ENCODE assay signal across 15 cellular contexts in genomic region chr1:40291293-40291692, GRCh38. TPM values are rescaled to one million over a fixed set of nuclear protein-coding genes. Genes with fewer than 3 reads are reported as not detected.
DNase-seq lines count a peak whose midpoint lies in the region; ATAC-seq lines count a peak whose summit lies in the region.
"Had no signal": no experiment of that assay in that cellular context is flagged by ENCODE, and none has a peak within 500 bp of the region (broad histone marks: within the 10 kb centered on the region; RNA-seq: fewer than 3 reads in every experiment).

No MANE protein-coding gene starts in this region.

- no peaks in the 10 kb centered on the region for H3K9me3 Mint-ChIP-seq in activated T-cell treated with anti-CD3 and anti-CD28 coated beads, Interleukin-2, amount 50 U/mL, for 24 hours
- no peaks in the 10 kb centered on the region for H3K9me3 Mint-ChIP-seq in activated T-helper 2 cell treated with anti-CD3 and anti-CD28 coated beads, Interferon-gamma antibody, Interleukin-2, Interleukin-4, amounts not matched to agents 10 μg/mL and 5 μg/mL and 100 μg/mL, durations not matched to agents 14 hours and 24 hours and 36 hours
- no peaks in the 10 kb centered on the region for H3K9me3 Mint-ChIP-seq in central memory CD8-positive, alpha-beta T cell
- no peaks in the 10 kb centered on the region for H3K9me3 Mint-ChIP-seq in stimulated activated memory B cell treated with anti-CD40 and anti-IgM and Interleukin-4, amounts not matched to agents 10 μg/mL and 1 μg/mL and 100 μg/mL, for 72 hours
- H3K9me3 Mint-ChIP-seq: CD4-positive, alpha-beta T cell had no signal

- no peak overlapping the region for H3K4me3 Mint-ChIP-seq in activated T-cell treated with anti-CD3 and anti-CD28 coated beads, Interleukin-2, amount 50 U/mL, for 24 hours
- H3K4me3 Mint-ChIP-seq in activated T-helper 2 cell treated with anti-CD3 and anti-CD28 coated beads, Interferon-gamma antibody, Interleukin-2, Interleukin-4, amounts not matched to agents 10 μg/mL and 5 μg/mL and 100 μg/mL, durations not matched to agents 14 hours and 24 hours and 36 hours (ENCODE audit: low read depth): no peak overlapping the region
- no peak overlapping the region for H3K4me3 Mint-ChIP-seq in central memory CD8-positive, alpha-beta T cell
- no peak overlapping the region for H3K4me3 Mint-ChIP-seq in stimulated activated memory B cell treated with anti-CD40 and anti-IgM and Interleukin-4, amounts not matched to agents 10 μg/mL and 1 μg/mL and 100 μg/mL, for 72 hours
- H3K4me3 Mint-ChIP-seq: B cell; CD4-positive, alpha-beta T cell had no signal

- peaks cover 79% of the 10 kb centered on the region for H3K36me3 Mint-ChIP-seq in activated T-cell treated with anti-CD3 and anti-CD28 coated beads, Interleukin-2, amount 50 U/mL, for 24 hours (ENCODE audit: low read depth)
- peaks cover 66% of the 10 kb centered on the region for H3K36me3 Mint-ChIP-seq in activated T-helper 2 cell treated with anti-CD3 and anti-CD28 coated beads, Interferon-gamma antibody, Interleukin-2, Interleukin-4, amounts not matched to agents 10 μg/mL and 5 μg/mL and 100 μg/mL, durations not matched to agents 14 hours and 24 hours and 36 hours (ENCODE audit: low read depth)
- peaks cover 50% of the 10 kb centered on the region for H3K36me3 Mint-ChIP-seq in central memory CD8-positive, alpha-beta T cell (ENCODE audit: insufficient read depth)
- H3K36me3 Mint-ChIP-seq in stimulated activated memory B cell treated with anti-CD40 and anti-IgM and Interleukin-4, amounts not matched to agents 10 μg/mL and 1 μg/mL and 100 μg/mL, for 72 hours: peaks cover 42% of the 10 kb centered on the region

- ATAC-seq in central memory CD8-positive, alpha-beta T cell (replicated peaks; ENCODE audit: extremely low read depth, poor library complexity, severe bottlenecking): no peak
- ATAC-seq in stimulated activated memory B cell treated with anti-CD40 and anti-IgM and Interleukin-4, amounts not matched to agents 10 μg/mL and 1 μg/mL and 100 μg/mL, for 72 hours: no peak
- ATAC-seq: HCT116 had no signal

- no peak for DNase-seq in activated T-cell treated with anti-CD3 and anti-CD28 coated beads, Interleukin-2, amount 50 U/mL, for 24 hours
- no peak for DNase-seq in activated T-cell treated with anti-CD3 and anti-CD28 coated beads, Interleukin-2, amount 50 U/mL, for 48 hours
- no peak for DNase-seq in activated T-helper 2 cell treated with anti-CD3 and anti-CD28 coated beads, Interferon-gamma antibody, Interleukin-2, Interleukin-4, amounts not matched to agents 10 μg/mL and 5 μg/mL and 100 μg/mL, durations not matched to agents 14 hours and 24 hours and 36 hours (ENCODE audit: low spot score)
- DNase-seq in central memory CD8-positive, alpha-beta T cell (ENCODE audit: low spot score in 2 of 2): no peak
- no peak for DNase-seq in effector CD4-positive, alpha-beta T cell
- DNase-seq in NCI-H226: no peak
- DNase-seq: C1 segment of cervical spinal cord; Calu3; CD4-positive, alpha-beta T cell; DMS 273 treated with DMSO at 0.1 percent for 48 hours had no signal

- no peaks in the 10 kb centered on the region for H3K27me3 Mint-ChIP-seq in activated T-cell treated with anti-CD3 and anti-CD28 coated beads, Interleukin-2, amount 50 U/mL, for 24 hours
- no peaks in the 10 kb centered on the region for H3K27me3 Mint-ChIP-seq in activated T-helper 2 cell treated with anti-CD3 and anti-CD28 coated beads, Interferon-gamma antibody, Interleukin-2, Interleukin-4, amounts not matched to agents 10 μg/mL and 5 μg/mL and 100 μg/mL, durations not matched to agents 14 hours and 24 hours and 36 hours (ENCODE audit: low read depth)
- no peaks in the 10 kb centered on the region for H3K27me3 Mint-ChIP-seq in central memory CD8-positive, alpha-beta T cell
- no peaks in the 10 kb centered on the region for H3K27me3 Mint-ChIP-seq in stimulated activated memory B cell treated with anti-CD40 and anti-IgM and Interleukin-4, amounts not matched to agents 10 μg/mL and 1 μg/mL and 100 μg/mL, for 72 hours
- H3K27me3 Mint-ChIP-seq: B cell; CD4-positive, alpha-beta T cell had no signal

- H3K4me1 Mint-ChIP-seq in activated T-cell treated with anti-CD3 and anti-CD28 coated beads, Interleukin-2, amount 50 U/mL, for 24 hours (ENCODE audit: low read depth): peaks cover 2% of the 10 kb centered on the region
- peaks cover 9% of the 10 kb centered on the region for H3K4me1 Mint-ChIP-seq in activated T-helper 2 cell treated with anti-CD3 and anti-CD28 coated beads, Interferon-gamma antibody, Interleukin-2, Interleukin-4, amounts not matched to agents 10 μg/mL and 5 μg/mL and 100 μg/mL, durations not matched to agents 14 hours and 24 hours and 36 hours (ENCODE audit: low read depth)
- peaks cover 6% of the 10 kb centered on the region for H3K4me1 Mint-ChIP-seq in central memory CD8-positive, alpha-beta T cell
- peaks cover 6% of the 10 kb centered on the region for H3K4me1 Mint-ChIP-seq in stimulated activated memory B cell treated with anti-CD40 and anti-IgM and Interleukin-4, amounts not matched to agents 10 μg/mL and 1 μg/mL and 100 μg/mL, for 72 hours

- intact Hi-C loops in activated T-helper 2 cell treated with anti-CD3 and anti-CD28 coated beads, Interferon-gamma antibody, Interleukin-2, Interleukin-4, amounts not matched to agents 10 μg/mL and 5 μg/mL and 100 μg/mL, durations not matched to agents 14 hours and 24 hours and 36 hours (cut with micrococcal nuclease): no loop called here

- H3K27ac Mint-ChIP-seq in activated T-cell treated with anti-CD3 and anti-CD28 coated beads, Interleukin-2, amount 50 U/mL, for 24 hours: peak overlapping the region; percentile 56
- H3K27ac Mint-ChIP-seq in activated T-helper 2 cell treated with anti-CD3 and anti-CD28 coated beads, Interferon-gamma antibody, Interleukin-2, Interleukin-4, amounts not matched to agents 10 μg/mL and 5 μg/mL and 100 μg/mL, durations not matched to agents 14 hours and 24 hours and 36 hours: peak overlapping the region; percentile 24
- H3K27ac Mint-ChIP-seq in central memory CD8-positive, alpha-beta T cell (ENCODE audit: low read depth): peak overlapping the region; percentile 50
- H3K27ac Mint-ChIP-seq in stimulated activated memory B cell treated with anti-CD40 and anti-IgM and Interleukin-4, amounts not matched to agents 10 μg/mL and 1 μg/mL and 100 μg/mL, for 72 hours: peak overlapping the region; percentile 34
- H3K27ac Mint-ChIP-seq: B cell; CD4-positive, alpha-beta T cell had no signal

RNA-seq across cellular contexts. Expression of gene COL9A2, which starts 25.8 kb away (rescaled TPM):
- total RNA-seq in activated T-helper 2 cell treated with anti-CD3 and anti-CD28 coated beads, Interferon-gamma antibody, Interleukin-2, Interleukin-4, amounts not matched to agents 10 μg/mL and 5 μg/mL and 100 μg/mL, durations not matched to agents 14 hours and 24 hours and 36 hours: 18.7 and 18.9 TPM in 2 replicates

RNA-seq across cellular contexts. Expression of gene ZMPSTE24, which starts 33.3 kb away (rescaled TPM):
- total RNA-seq in activated T-helper 2 cell treated with anti-CD3 and anti-CD28 coated beads, Interferon-gamma antibody, Interleukin-2, Interleukin-4, amounts not matched to agents 10 μg/mL and 5 μg/mL and 100 μg/mL, durations not matched to agents 14 hours and 24 hours and 36 hours: 48.2 TPM in 2 replicates

RNA-seq across cellular contexts. Expression of gene TMCO2, which starts 43.6 kb away (rescaled TPM):
- not detected in 2 replicates for total RNA-seq in activated T-helper 2 cell treated with anti-CD3 and anti-CD28 coated beads, Interferon-gamma antibody, Interleukin-2, Interleukin-4, amounts not matched to agents 10 μg/mL and 5 μg/mL and 100 μg/mL, durations not matched to agents 14 hours and 24 hours and 36 hours
- total RNA-seq: B cell; Calu3; CD4-positive, alpha-beta T cell; Daoy; HT-29 had no signal
